ENCODE assay signal across 15 cellular contexts in genomic region chr10:3418901-3419300, GRCh38.
DNase-seq lines count a peak whose midpoint lies in the region; ATAC-seq and TF ChIP-seq lines count a peak whose summit lies in the region.
"Had no signal": no experiment of that assay in that cellular context is flagged by ENCODE, and none has a peak within 500 bp of the region (broad histone marks: within the 10 kb centered on the region; RNA-seq: fewer than 3 reads in every experiment).

No MANE protein-coding gene starts in this region.

- TF ChIP-seq CTCF in ascending aorta (IDR thresholded peaks at IDR 0.05) (no peak), lower lobe of right lung (IDR thresholded peaks at IDR 0.05) (no peak), upper lobe of left lung (IDR thresholded peaks at IDR 0.05) (no peak)

- peak overlapping the region; percentile 45 for H3K23ac ChIP-seq in neuronal stem cell (ENCODE audit: low read depth, low read length, poor library complexity)

- peaks cover 0 to 2% (median 0%) of the 10 kb centered on the region in 5 donors for H3K9me3 Mint-ChIP-seq in CD8-positive, alpha-beta memory T cell
- H3K9me3 Mint-ChIP-seq: CD4-positive, alpha-beta T cell; H9 had no signal

- H2AFZ ChIP-seq in neuronal stem cell (ENCODE audit: low read length) = no peak overlapping the region

- H3K27ac ChIP-seq in ascending aorta (peak overlapping the region; percentile 32 to 39), neuronal stem cell (replicated peaks; ENCODE audit: low read length) (no peak overlapping the region), lower lobe of right lung (no peak overlapping the region), upper lobe of left lung (no peak overlapping the region)
- H3K27ac ChIP-seq in CD8-positive, alpha-beta memory T cell (ENCODE audit: low read depth, low read length) = no peak overlapping the region
- H3K27ac ChIP-seq: C4-2B had no signal

- POLR2A ChIA-PET in CD8-positive, alpha-beta memory T cell (lab: Charles Lee) = no interaction called here

- H3K27ac Mint-ChIP-seq in CD8-positive, alpha-beta memory T cell = no peak overlapping the region
- H3K27ac Mint-ChIP-seq: CD4-positive, alpha-beta T cell; H9 had no signal

- ATAC-seq in sciatic nerve = no peak
- ATAC-seq in lower lobe of right lung = no peak
- no peak for ATAC-seq in GM21381 (IDR thresholded peaks at IDR 0.05; ENCODE audit: unreplicated experiment)
- no peak for ATAC-seq in upper lobe of left lung (ENCODE audit: low FRiP score in 2 of 2)

- TF ChIP-seq EP300 in upper lobe of left lung (IDR thresholded peaks at IDR 0.05) = no peak

- H3K4ac ChIP-seq in neuronal stem cell (ENCODE audit: low read length) = no peak overlapping the region

- peaks cover 17 to 18% of the 10 kb centered on the region in 2 donors for H3K27me3 Mint-ChIP-seq in CD8-positive, alpha-beta memory T cell
- H3K27me3 Mint-ChIP-seq: CD4-positive, alpha-beta T cell had no signal

- no peak overlapping the region for H3K9ac ChIP-seq in neuronal stem cell (ENCODE audit: low read depth, low read length, poor library complexity)

- H2BK120ac ChIP-seq in neuronal stem cell (ENCODE audit: low read depth, low read length) = no peak overlapping the region

- WGBS in neuronal stem cell (ENCODE audit: extremely low coverage in 2 of 2, insufficient read length in 2 of 2, insufficient replicate concordance in 1 of 2), 2 donors = no CpG with 5 or more reads among the region's 12 CpGs
- 78 to 85% methylated on average over 9 to 12 of the region's 12 CpGs for WGBS in upper lobe of left lung, 2 donors

- peak overlapping the region; percentile 93 for H4K8ac ChIP-seq in neuronal stem cell (ENCODE audit: low read depth, low read length)

- peak overlapping the region; percentile 37 for H2AK5ac ChIP-seq in neuronal stem cell (ENCODE audit: low read depth, low read length)

- peak overlapping the region; percentile 56 for H2BK5ac ChIP-seq in neuronal stem cell (ENCODE audit: low read length)

- intact Hi-C loops in ascending aorta (cut with DNase I) (no loop called here), sciatic nerve (cut with DNase I) (no loop called here), lower lobe of right lung (cut with DNase I) (no loop called here)

- DNase-seq in ascending aorta (ENCODE audit: low spot score in 2 of 2) (no peak), neuronal stem cell (ENCODE audit: low spot score) (no peak), sciatic nerve (ENCODE audit: low spot score) (peak; percentile 45), lower lobe of right lung (no peak), upper lobe of left lung (no peak)
- DNase-seq in CD8-positive, alpha-beta memory T cell = no peak
- DNase-seq: AML-193; Calu3; CD4-positive, alpha-beta T cell; DMS79 treated with DMSO at 0.1 percent for 48 hours; GF-D8; H9; IMR-90 had no signal

- H3K4me2 ChIP-seq in neuronal stem cell (ENCODE audit: insufficient read depth, low read length, poor library complexity, severe bottlenecking) = no peak overlapping the region

- H3K4me3 Mint-ChIP-seq in CD8-positive, alpha-beta memory T cell = no peak overlapping the region
- H3K4me3 Mint-ChIP-seq: CD4-positive, alpha-beta T cell; H9 had no signal

- no peak overlapping the region for H3K14ac ChIP-seq in neuronal stem cell (ENCODE audit: low read length)

- no peaks in the 10 kb centered on the region for H3K9me3 ChIP-seq in ascending aorta
- H3K9me3 ChIP-seq in neuronal stem cell (replicated peaks in 1 of 2; ENCODE audit: control insufficient read depth in 2 of 2, insufficient read depth in 1 of 2, low read depth in 1 of 2, low read length in 2 of 2) = no peaks in the 10 kb centered on the region
- H3K9me3 ChIP-seq in lower lobe of right lung = no peaks in the 10 kb centered on the region
- no peaks in the 10 kb centered on the region for H3K9me3 ChIP-seq in upper lobe of left lung
- H3K9me3 ChIP-seq in CD8-positive, alpha-beta memory T cell (ENCODE audit: low read length) = no peaks in the 10 kb centered on the region

- peaks cover 16 to 29% (median 24%) of the 10 kb centered on the region in 3 donors for H3K4me1 Mint-ChIP-seq in CD8-positive, alpha-beta memory T cell

- no peak overlapping the region for H3K4me3 ChIP-seq in ascending aorta
- no peak overlapping the region for H3K4me3 ChIP-seq in neuronal stem cell (ENCODE audit: low read length in 2 of 2)
- H3K4me3 ChIP-seq in lower lobe of right lung = no peak overlapping the region
- H3K4me3 ChIP-seq in upper lobe of left lung = no peak overlapping the region
- H3K4me3 ChIP-seq in CD8-positive, alpha-beta memory T cell (ENCODE audit: low read length) = no peak overlapping the region

- peak overlapping the region; percentile 49 for H3K18ac ChIP-seq in neuronal stem cell (ENCODE audit: low read length)

- H2BK12ac ChIP-seq in neuronal stem cell (ENCODE audit: low read length) = no peak overlapping the region

- no peak overlapping the region for H4K91ac ChIP-seq in neuronal stem cell (ENCODE audit: low read depth, low read length, poor library complexity)

- no peaks in the 10 kb centered on the region for H3K79me1 ChIP-seq in neuronal stem cell (ENCODE audit: low read depth, low read length)

- CTCF ChIA-PET in CD8-positive, alpha-beta memory T cell (lab: Charles Lee) = no interaction called here

- H3K27me3 ChIP-seq in ascending aorta = no peaks in the 10 kb centered on the region
- H3K27me3 ChIP-seq in neuronal stem cell (ENCODE audit: control insufficient read depth in 3 of 3, insufficient read depth in 3 of 3, low read depth in 1 of 3, low read length in 3 of 3) = no peaks in the 10 kb centered on the region
- no peaks in the 10 kb centered on the region for H3K27me3 ChIP-seq in lower lobe of right lung (ENCODE audit: low read depth)
- no peaks in the 10 kb centered on the region for H3K27me3 ChIP-seq in upper lobe of left lung
- no peaks in the 10 kb centered on the region for H3K27me3 ChIP-seq in CD8-positive, alpha-beta memory T cell (ENCODE audit: insufficient read depth, low read length, poor library complexity, severe bottlenecking)

- no peaks in the 10 kb centered on the region for H3K36me3 Mint-ChIP-seq in CD8-positive, alpha-beta memory T cell

- TF ChIP-seq POLR2A in upper lobe of left lung (IDR thresholded peaks at IDR 0.05) = no peak

- H3K36me3 ChIP-seq in ascending aorta (no peaks in the 10 kb centered on the region), neuronal stem cell (replicated peaks in 1 of 2; ENCODE audit: control insufficient read depth in 2 of 2, insufficient read depth in 2 of 2, low read length in 2 of 2) (no peaks in the 10 kb centered on the region), lower lobe of right lung (no peaks in the 10 kb centered on the region), upper lobe of left lung (no peaks in the 10 kb centered on the region)
- H3K36me3 ChIP-seq in CD8-positive, alpha-beta memory T cell (ENCODE audit: insufficient read depth, low read length) = no peaks in the 10 kb centered on the region

- no peak overlapping the region for H2BK15ac ChIP-seq in neuronal stem cell (ENCODE audit: low read length)

- H3K4me1 ChIP-seq in ascending aorta (peaks cover 3 to 12% of the 10 kb centered on the region in 2 donors), neuronal stem cell (ENCODE audit: control insufficient read depth in 2 of 2, insufficient read depth in 1 of 2, low read depth in 1 of 2, low read length in 2 of 2) (peaks cover 12 to 13% of the 10 kb centered on the region in 2 donors), lower lobe of right lung (peaks cover 9% of the 10 kb centered on the region), upper lobe of left lung (peaks cover 0 to 4% (median 2%) of the 10 kb centered on the region in 4 donors)
- peaks cover 11% of the 10 kb centered on the region for H3K4me1 ChIP-seq in CD8-positive, alpha-beta memory T cell (ENCODE audit: insufficient read depth, low read length)

Comparison
In these comparisons a context has a peak if more than half of its experiments do, and no peak if none do; other contexts are left out.
1. H3K27ac ChIP-seq: peak in ascending aorta (2 of 2); none in neuronal stem cell (single experiment), lower lobe of right lung (single experiment), upper lobe of left lung (0 of 4) and CD8-positive, alpha-beta memory T cell (single experiment).